Comparison of ENCODE assay signal across 8 cellular contexts in genomic region chrX:373641-374471, GRCh38. TPM values are rescaled to one million over a fixed set of nuclear protein-coding genes. Genes with fewer than 3 reads are reported as not detected.
A peak's percentile ranks its signal among the peaks of the same experiment; 100 is the strongest.
DNase-seq lines count a peak whose midpoint lies in the region; ATAC-seq lines count a peak whose summit lies in the region.

No MANE protein-coding gene starts in this region.

- peak overlapping the region; percentile 57 for H3K27ac Mint-ChIP-seq in activated CD8-positive, alpha-beta T cell treated with anti-CD3 and anti-CD28 coated beads, Interleukin-2, amount 10 ng/mL, durations not matched to agents 7 days and 5 days

- ATAC-seq in GM18498 (IDR thresholded peaks at IDR 0.05; ENCODE audit: unreplicated experiment): peak; percentile 49
- ATAC-seq in activated CD8-positive, alpha-beta T cell treated with anti-CD3 and anti-CD28 coated beads, Interleukin-2, amount 10 ng/mL, durations not matched to agents 7 days and 5 days: peak; percentile 73
- no peak for ATAC-seq in HG02588 (IDR thresholded peaks at IDR 0.05; ENCODE audit: unreplicated experiment)
- no peak for ATAC-seq in HG03280 (IDR thresholded peaks at IDR 0.05; ENCODE audit: unreplicated experiment)

- H3K4me1 Mint-ChIP-seq in activated CD8-positive, alpha-beta T cell treated with anti-CD3 and anti-CD28 coated beads, Interleukin-2, amount 10 ng/mL, durations not matched to agents 7 days and 5 days (ENCODE audit: low read depth): peaks cover 37% of the 10 kb centered on the region

- H3K36me3 Mint-ChIP-seq in activated CD8-positive, alpha-beta T cell treated with anti-CD3 and anti-CD28 coated beads, Interleukin-2, amount 10 ng/mL, durations not matched to agents 7 days and 5 days (ENCODE audit: low read depth): peaks cover 2% of the 10 kb centered on the region

- CTCF ChIA-PET in activated CD8-positive, alpha-beta T cell treated with anti-CD3 and anti-CD28 coated beads, Interleukin-2, amount 10 ng/mL, durations not matched to agents 7 days and 5 days (lab: Charles Lee): no interaction called here

- POLR2A ChIA-PET in activated CD8-positive, alpha-beta T cell treated with anti-CD3 and anti-CD28 coated beads, Interleukin-2, amount 10 ng/mL, durations not matched to agents 7 days and 5 days (lab: Charles Lee): no interaction called here

- peak overlapping the region; percentile 73 for H3K4me3 Mint-ChIP-seq in activated CD8-positive, alpha-beta T cell treated with anti-CD3 and anti-CD28 coated beads, Interleukin-2, amount 10 ng/mL, durations not matched to agents 7 days and 5 days

- H3K9me3 Mint-ChIP-seq in activated CD8-positive, alpha-beta T cell treated with anti-CD3 and anti-CD28 coated beads, Interleukin-2, amount 10 ng/mL, durations not matched to agents 7 days and 5 days (ENCODE audit: insufficient read depth): no peaks in the 10 kb centered on the region

- peaks cover 43% of the 10 kb centered on the region for H3K27me3 Mint-ChIP-seq in activated CD8-positive, alpha-beta T cell treated with anti-CD3 and anti-CD28 coated beads, Interleukin-2, amount 10 ng/mL, durations not matched to agents 7 days and 5 days (ENCODE audit: low read depth)

- peak; percentile 39 for DNase-seq in activated CD8-positive, alpha-beta T cell treated with anti-CD3 and anti-CD28 coated beads, Interleukin-2, amount 10 ng/mL, durations not matched to agents 7 days and 5 days
- DNase-seq in glomerular visceral epithelial cell (ENCODE audit: extremely low spot score) (peak; percentile 28), retina (peak; percentile 65), AML-193 (lab: John Stamatoyannopoulos, UW) (no peak), NCI-H524 (lab: John Stamatoyannopoulos, UW) (no peak)

RNA-seq across cellular contexts. Expression of gene PPP2R3B, which starts 12.9 kb away (rescaled TPM):
- total RNA-seq in activated CD8-positive, alpha-beta T cell treated with anti-CD3 and anti-CD28 coated beads, Interleukin-2, amount 10 ng/mL, durations not matched to agents 7 days and 5 days: 10 to 100 TPM; 41.8 to 44.6 TPM

RNA-seq across cellular contexts. Expression of gene GTPBP6, which starts 55.3 kb away (rescaled TPM):
- 10 to 100 TPM; 55.7 to 59.9 TPM for total RNA-seq in activated CD8-positive, alpha-beta T cell treated with anti-CD3 and anti-CD28 coated beads, Interleukin-2, amount 10 ng/mL, durations not matched to agents 7 days and 5 days

Comparison
In these comparisons a context has a peak if more than half of its experiments do, and no peak if none do; other contexts are left out.
1. ATAC-seq: peak in GM18498 (single experiment) and activated CD8-positive, alpha-beta T cell treated with anti-CD3 and anti-CD28 coated beads, Interleukin-2, amount 10 ng/mL, durations not matched to agents 7 days and 5 days (single experiment); none in HG02588 (single experiment) and HG03280 (single experiment).
2. DNase-seq: peak in activated CD8-positive, alpha-beta T cell treated with anti-CD3 and anti-CD28 coated beads, Interleukin-2, amount 10 ng/mL, durations not matched to agents 7 days and 5 days (single experiment), glomerular visceral epithelial cell (single experiment) and retina (single experiment); none in AML-193 (0 of 2) and NCI-H524 (0 of 2).